ENCODE assay signal across 15 cellular contexts in genomic region chr20:23367770-23368169, GRCh38. TPM values are rescaled to one million over a fixed set of nuclear protein-coding genes. Genes with fewer than 3 reads are reported as not detected.
DNase-seq lines count a peak whose midpoint lies in the region; ATAC-seq, FAIRE-seq and TF ChIP-seq lines count a peak whose summit lies in the region.
"Had no signal": no experiment of that assay in that cellular context is flagged by ENCODE, and none has a peak within 500 bp of the region (broad histone marks: within the 10 kb centered on the region; RNA-seq: fewer than 3 reads in every experiment).

No MANE protein-coding gene starts in this region.

- no peak for FAIRE-seq in K562 (lab: Jason Lieb, UNC)
- FAIRE-seq: GM12892 had no signal

- in situ Hi-C loops in K562 (cut with MboI): no loop called here

- POLR2A ChIA-PET in K562 (lab: Yijun Ruan, JAX): no interaction called here

- intact Hi-C loops in K562 (cut with micrococcal nuclease): no loop called here

- no peak for TF ChIP-seq POLR2A in K562 (conservative IDR thresholded peaks at IDR 0.05)

- H3K36me3 ChIP-seq in K562 (ENCODE audit: control insufficient read depth, insufficient read depth, low read length) (peaks cover 90% of the 10 kb centered on the region), neural cell (ENCODE audit: insufficient read depth, low read length) (peaks cover 29% of the 10 kb centered on the region)

- peak overlapping the region; percentile 52; the same call in 1 of the 2 replicates for H3K27ac Mint-ChIP-seq in HFFc6

- TF ChIP-seq CTCF in HFFc6 (IDR thresholded peaks at IDR 0.05): no peak
- TF ChIP-seq CTCF in K562 (IDR thresholded peaks at IDR 0.05 in 2 of 3, conservative IDR thresholded peaks at IDR 0.05 in 1 of 3; ENCODE audit: insufficient read depth in 2 of 3, low read depth in 1 of 3, low read length in 3 of 3): no peak
- no peak for TF ChIP-seq CTCF in neural cell (IDR thresholded peaks at IDR 0.05; ENCODE audit: poor library complexity, severe bottlenecking)

- H3K4me2 ChIP-seq in K562 (ENCODE audit: insufficient read depth, low read length): no peak overlapping the region
- no peak overlapping the region for H3K4me2 ChIP-seq in neural cell (ENCODE audit: low read length)

- H3K4me3 ChIP-seq in K562: no peak overlapping the region
- H3K4me3 ChIP-seq in neural cell (ENCODE audit: low read length): peak overlapping the region; percentile 48
- H3K4me3 ChIP-seq: colonic mucosa, Peyer's patch had no signal

- H3K9ac ChIP-seq in K562 (ENCODE audit: insufficient read depth in 1 of 2, low read depth in 2 of 2, low read length in 2 of 2) (no peak overlapping the region), neural cell (ENCODE audit: low read length) (no peak overlapping the region)

- no peaks in the 10 kb centered on the region for H3F3A ChIP-seq in neural cell (ENCODE audit: insufficient read depth, low read length, poor library complexity, severe bottlenecking)

- DNase-seq in activated CD4-positive, CD25-positive, alpha-beta regulatory T cell treated with anti-CD3 and anti-CD28 coated beads, Interleukin-2, amount 50 U/mL, for 72 hours: no peak
- DNase-seq in HFFc6: no peak
- DNase-seq in K562 (ENCODE audit: extremely low read depth in 1 of 4, low spot score in 3 of 4): no peak
- no peak for DNase-seq in ureter (ENCODE audit: low spot score)
- no peak for DNase-seq in HuH-7.5 (ENCODE audit: low spot score)
- DNase-seq: CD4-positive, CD25-positive, alpha-beta regulatory T cell; colonic mucosa; hypothalamus; NCI-H2029; NCI-H526; Peyer's patch had no signal

- BruUV-seq in K562 (replicated peaks; lab: Mats Ljungman, UMichigan): no TSS peak

- peaks cover 15 to 25% of the 10 kb centered on the region in 2 experiments; a peak in 4 of 5 replicates for H3K4me1 ChIP-seq in K562 (replicated peaks in 1 of 2; ENCODE audit: control insufficient read depth in 2 of 2, insufficient read depth in 2 of 2, low read length in 2 of 2)

- no peaks in the 10 kb centered on the region for H3K9me2 ChIP-seq in neural cell (ENCODE audit: insufficient read depth, low read length)

- H3K79me2 ChIP-seq in K562 (ENCODE audit: control insufficient read depth, insufficient read depth, low read length) (peaks cover 57% of the 10 kb centered on the region), neural cell (replicated peaks; ENCODE audit: insufficient read depth, low read length) (peaks cover 49% of the 10 kb centered on the region)

- H3K27ac ChIP-seq in K562 (ENCODE audit: extremely low read depth, low read depth, low read length) (no peak overlapping the region), neural cell (ENCODE audit: low read length) (no peak overlapping the region)
- H3K27ac ChIP-seq: colonic mucosa, Peyer's patch had no signal

- no peak for TF ChIP-seq RAD21 in K562 (CRISPR knock-in tag; conservative IDR thresholded peaks at IDR 0.05 in 1 of 2, IDR thresholded peaks at IDR 0.05 in 1 of 2)
- no peak for TF ChIP-seq RAD21 in neural cell (conservative IDR thresholded peaks at IDR 0.05)

- no peaks in the 10 kb centered on the region for H3K9me1 ChIP-seq in K562 (ENCODE audit: control insufficient read depth, insufficient read depth, low read length)

- peaks cover 12% of the 10 kb centered on the region; the same call in 1 of the 2 replicates for H4K20me1 ChIP-seq in K562 (replicated peaks; ENCODE audit: control insufficient read depth, insufficient read depth, low read length)
- H4K20me1 ChIP-seq in neural cell (ENCODE audit: insufficient read depth): no peaks in the 10 kb centered on the region

- peaks cover 55% of the 10 kb centered on the region for H3K36me3 Mint-ChIP-seq in HFFc6 (ENCODE audit: low read depth)

- no peaks in the 10 kb centered on the region for H3K9me3 Mint-ChIP-seq in HFFc6
- H3K9me3 Mint-ChIP-seq: CD4-positive, CD25-positive, alpha-beta regulatory T cell had no signal

- H3K9me3 ChIP-seq in K562 (replicated peaks; ENCODE audit: control insufficient read depth, insufficient read depth, low read depth, low read length): no peaks in the 10 kb centered on the region
- no peaks in the 10 kb centered on the region for H3K9me3 ChIP-seq in neural cell (ENCODE audit: low read length)
- H3K9me3 ChIP-seq: colonic mucosa, Peyer's patch had no signal

- H2AFZ ChIP-seq in K562 (ENCODE audit: low read depth, low read length): no peak overlapping the region
- no peak overlapping the region for H2AFZ ChIP-seq in neural cell (ENCODE audit: low read depth, low read length)

- H3K4me3 Mint-ChIP-seq in HFFc6: no peak overlapping the region; the same call in 1 of the 2 replicates

- TF ChIP-seq EP300 in K562 (IDR thresholded peaks at IDR 0.05; ENCODE audit: low read length) (no peak), neural cell (conservative IDR thresholded peaks at IDR 0.05; ENCODE audit: poor library complexity, severe bottlenecking) (no peak)

- H3K4me1 Mint-ChIP-seq in HFFc6 (ENCODE audit: low read depth): peaks cover 59% of the 10 kb centered on the region

- H3K27me3 Mint-ChIP-seq in HFFc6 (ENCODE audit: insufficient read depth): peaks cover 12% of the 10 kb centered on the region

- H3K27me3 ChIP-seq in K562 (ENCODE audit: control insufficient read depth in 2 of 2, insufficient read depth in 2 of 2, low read length in 2 of 2) (no peaks in the 10 kb centered on the region), neural cell (ENCODE audit: insufficient read depth, low read depth, low read length) (no peaks in the 10 kb centered on the region)
- H3K27me3 ChIP-seq: colonic mucosa, Peyer's patch had no signal

- CTCF ChIA-PET in K562 (lab: Yijun Ruan, JAX; ENCODE audit: low intra/inter-chr PET ratio): no interaction called here

- peak; percentile 82 for ATAC-seq in activated CD4-positive, CD25-positive, alpha-beta regulatory T cell treated with anti-CD3 and anti-CD28 coated beads, Interleukin-2, amount 50 U/mL, for 24 hours
- no peak for ATAC-seq in K562
- ATAC-seq in HG03571 (IDR thresholded peaks at IDR 0.05; ENCODE audit: unreplicated experiment): no peak

RNA-seq across cellular contexts. Expression of gene GZF1, which starts 5.8 kb away (rescaled TPM):
- total RNA-seq in HFFc6 (2021; fragmentation: NEBNext Ultra II Directional; extraction: Animal tissue kit (Norgen Biotek cat#: 25700)): 10 to 100 TPM; 10.5 to 15.9 (median 13.6) TPM
- 25.2 and 30.4 TPM in 2 replicates for total RNA-seq in K562 (2011; cell fraction: chromatin; rRNA removed; ENCODE audit: low replicate concordance)
- total RNA-seq in K562 (2011; cell fraction: nucleolus; rRNA removed): 20.7 and 30.9 TPM in 2 replicates
- total RNA-seq in K562 (2011; cell fraction: nucleoplasm; rRNA removed): 17.2 and 29.5 TPM in 2 replicates
- 7.0 and 9.6 TPM in 2 replicates for total RNA-seq in K562 (2014; rRNA removed)
- 6.5 and 6.9 TPM in 2 replicates for total RNA-seq in K562 (2014; rRNA removed; fragmentation: Illumina TruSeq; extraction: Trizol)
- total RNA-seq in K562 (2015; rRNA removed; fragmentation: Illumina TruSeq; extraction: Trizol): 6.1 and 7.9 TPM in 2 replicates
- total RNA-seq in K562 (2021): 8.6 and 10.2 TPM in 2 replicates
- 15.7 and 21.9 TPM in 2 replicates for polyA plus RNA-seq in K562 (2011; rRNA removed)
- polyA plus RNA-seq in K562 (2011; cell fraction: cytosol; rRNA removed): 14.1 and 19.4 TPM in 2 replicates
- polyA plus RNA-seq in K562 (2011; cell fraction: nucleus; rRNA removed): 36.9 and 43.8 TPM in 2 replicates
- 6.2 and 9.0 TPM in 2 replicates for polyA plus RNA-seq in K562 (2012)
- 7.4 and 9.7 TPM in 2 replicates for polyA plus RNA-seq in K562 (2014; fragmentation: Illumina TruSeq; extraction: Trizol)
- polyA plus RNA-seq in K562 (2014; fragmentation: Nextera tagmentation; extraction: Ambion mirVana): 1 to 10 TPM; 1.2 to 1.8 TPM
- polyA plus RNA-seq in K562 (2014; rRNA removed): 9.5 and 11.9 TPM in 2 replicates
- polyA minus RNA-seq in K562 (2011; rRNA and poly(A)+ RNA removed): 21.8 and 24.4 TPM in 2 replicates
- polyA minus RNA-seq in K562 (2011; cell fraction: cytosol; rRNA and poly(A)+ RNA removed): 6.7 and 30.8 TPM in 2 replicates
- polyA minus RNA-seq in K562 (2011; cell fraction: nucleus; rRNA and poly(A)+ RNA removed): 27.7 and 41.8 TPM in 2 replicates
- polyA plus RNA-seq in neural cell: 13.8 and 33.8 TPM in 2 replicates
- 26.7 and 37.5 TPM in 2 replicates for polyA minus RNA-seq in neural cell
- total RNA-seq in ureter: 11.2 TPM

RNA-seq across cellular contexts. Expression of gene NXT1, which starts 17.2 kb away (rescaled TPM):
- total RNA-seq in HFFc6 (2021; fragmentation: NEBNext Ultra II Directional; extraction: Animal tissue kit (Norgen Biotek cat#: 25700)): 10 to 100 TPM; 14.6 to 19.1 (median 15.9) TPM
- 6.8 and 14.9 TPM in 2 replicates for total RNA-seq in K562 (2011; cell fraction: chromatin; rRNA removed; ENCODE audit: low replicate concordance)
- total RNA-seq in K562 (2011; cell fraction: nucleolus; rRNA removed): 15.7 and 16.8 TPM in 2 replicates
- 10.8 and 11.6 TPM in 2 replicates for total RNA-seq in K562 (2011; cell fraction: nucleoplasm; rRNA removed)
- total RNA-seq in K562 (2014; rRNA removed) (50.4 and 50.9 TPM in 2 replicates), K562 (2014; rRNA removed; fragmentation: Illumina TruSeq; extraction: Trizol) (27.5 and 31.9 TPM in 2 replicates), K562 (2015; rRNA removed; fragmentation: Illumina TruSeq; extraction: Trizol) (35.0 and 35.7 TPM in 2 replicates), K562 (2021) (30.3 and 35.7 TPM in 2 replicates), ureter (30.8 TPM)
- polyA plus RNA-seq in K562 (2011; rRNA removed) (31.7 and 37.7 TPM in 2 replicates), K562 (2014; fragmentation: Illumina TruSeq; extraction: Trizol) (35.6 and 36.1 TPM in 2 replicates), K562 (2014; fragmentation: Nextera tagmentation; extraction: Ambion mirVana) (1 to 10 TPM; 7.7 to 8.9 TPM), K562 (2014; rRNA removed) (37.5 and 46.5 TPM in 2 replicates), neural cell (46.3 and 57.3 TPM in 2 replicates)
- 40.1 and 55.8 TPM in 2 replicates for polyA plus RNA-seq in K562 (2011; cell fraction: cytosol; rRNA removed)
- 21.6 and 23.4 TPM in 2 replicates for polyA plus RNA-seq in K562 (2011; cell fraction: nucleus; rRNA removed)
- 22.6 and 23.8 TPM in 2 replicates for polyA plus RNA-seq in K562 (2012)
- polyA minus RNA-seq in K562 (2011; rRNA and poly(A)+ RNA removed): 15.8 and 20.0 TPM in 2 replicates
- polyA minus RNA-seq in K562 (2011; cell fraction: cytosol; rRNA and poly(A)+ RNA removed): 9.6 and 12.7 TPM in 2 replicates
- polyA minus RNA-seq in K562 (2011; cell fraction: nucleus; rRNA and poly(A)+ RNA removed): 5.7 and 6.7 TPM in 2 replicates
- polyA minus RNA-seq in neural cell: 32.4 and 37.5 TPM in 2 replicates

RNA-seq across cellular contexts. Expression of gene NAPB, which starts 53.5 kb away (rescaled TPM):
- total RNA-seq in HFFc6 (2021; fragmentation: NEBNext Ultra II Directional; extraction: Animal tissue kit (Norgen Biotek cat#: 25700)): 1 to 10 TPM; 4.1 to 5.9 (median 5.0) TPM
- 20.6 and 70.0 TPM in 2 replicates for total RNA-seq in K562 (2011; cell fraction: chromatin; rRNA removed; ENCODE audit: low replicate concordance)
- total RNA-seq in K562 (2011; cell fraction: nucleolus; rRNA removed): 10.8 and 16.7 TPM in 2 replicates
- total RNA-seq in K562 (2011; cell fraction: nucleoplasm; rRNA removed): 40.9 and 51.8 TPM in 2 replicates
- total RNA-seq in K562 (2014; rRNA removed) (5.2 and 6.5 TPM in 2 replicates), K562 (2014; rRNA removed; fragmentation: Illumina TruSeq; extraction: Trizol) (5.9 and 6.9 TPM in 2 replicates), K562 (2015; rRNA removed; fragmentation: Illumina TruSeq; extraction: Trizol) (5.6 and 5.8 TPM in 2 replicates), K562 (2021) (4.5 and 5.0 TPM in 2 replicates), ureter (14.6 TPM)
- polyA plus RNA-seq in K562 (2011; rRNA removed) (7.7 and 8.4 TPM in 2 replicates), K562 (2014; fragmentation: Illumina TruSeq; extraction: Trizol) (4.0 and 4.4 TPM in 2 replicates), K562 (2014; fragmentation: Nextera tagmentation; extraction: Ambion mirVana) (1 to 10 TPM; 1.4 to 2.3 TPM), K562 (2014; rRNA removed) (5.3 and 6.2 TPM in 2 replicates), neural cell (126 and 133 TPM in 2 replicates)
- polyA plus RNA-seq in K562 (2011; cell fraction: cytosol; rRNA removed): 0.64 and 3.2 TPM in 2 replicates
- 14.5 and 19.0 TPM in 2 replicates for polyA plus RNA-seq in K562 (2011; cell fraction: nucleus; rRNA removed)
- polyA plus RNA-seq in K562 (2012): 3.8 and 5.9 TPM in 2 replicates
- polyA minus RNA-seq in K562 (2011; rRNA and poly(A)+ RNA removed): 10.3 and 10.6 TPM in 2 replicates
- polyA minus RNA-seq in K562 (2011; cell fraction: cytosol; rRNA and poly(A)+ RNA removed): 2.5 and 2.7 TPM in 2 replicates
- 15.1 and 24.3 TPM in 2 replicates for polyA minus RNA-seq in K562 (2011; cell fraction: nucleus; rRNA and poly(A)+ RNA removed)
- polyA minus RNA-seq in neural cell: 106 and 124 TPM in 2 replicates

Comparison
In these comparisons a context has a peak if more than half of its experiments do, and no peak if none do; other contexts are left out.
1. ATAC-seq: peak in activated CD4-positive, CD25-positive, alpha-beta regulatory T cell treated with anti-CD3 and anti-CD28 coated beads, Interleukin-2, amount 50 U/mL, for 24 hours (2 of 2); none in K562 (single experiment) and HG03571 (single experiment).